In the genomic region with DNA sequence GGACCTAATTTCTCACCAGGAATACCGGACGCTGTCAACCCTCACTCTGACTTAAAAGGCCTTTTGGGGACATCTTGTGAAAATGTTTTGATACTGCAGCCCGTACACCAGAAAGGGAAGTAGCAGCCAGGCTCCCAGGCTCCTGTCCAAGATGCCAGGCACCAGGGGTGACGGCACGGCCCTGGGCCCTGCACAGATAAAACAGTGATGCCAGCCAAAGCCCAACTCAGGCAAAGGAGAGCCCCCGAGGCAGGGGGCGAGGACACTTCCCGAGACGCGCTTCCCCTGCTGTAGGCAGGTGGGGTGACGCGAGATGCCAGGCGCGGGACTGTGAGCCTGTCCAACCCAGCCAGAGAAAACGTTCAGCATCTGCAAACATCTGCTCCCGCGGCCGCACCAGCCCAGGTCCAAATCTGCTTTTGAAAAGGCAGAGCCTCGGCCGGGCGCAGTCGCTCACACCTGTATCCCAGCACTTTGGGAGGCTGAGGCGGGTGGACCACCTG, we compare ENCODE assay signal across 8 cellular contexts. TPM values are rescaled to one million over a fixed set of nuclear protein-coding genes. Genes with fewer than 3 reads are reported as not detected.
DNase-seq lines count a peak whose midpoint lies in the region; ATAC-seq and TF ChIP-seq lines count a peak whose summit lies in the region.

No MANE protein-coding gene starts in this region.

- H2AFZ ChIP-seq in OCI-LY3 (ENCODE audit: low read depth, low read length), result peak overlapping the region; percentile 83; the same call in 1 of the 2 replicates

- H3K9me3 ChIP-seq in OCI-LY3 (ENCODE audit: insufficient read depth, low read length), result no peaks in the 10 kb centered on the region

- peak overlapping the region; percentile 77 for H3K4me3 ChIP-seq in OCI-LY3 (ENCODE audit: low read length)

- no peaks in the 10 kb centered on the region for H4K20me1 ChIP-seq in OCI-LY3 (ENCODE audit: insufficient read depth, low read length)

- TF ChIP-seq CTCF in GM20000 (IDR thresholded peaks at IDR 0.05; ENCODE audit: extremely low read depth, missing control alignments) (peak; percentile 23), OCI-LY3 (IDR thresholded peaks at IDR 0.05; ENCODE audit: low read depth, low read length) (peak; percentile 61)

- H3K27me3 ChIP-seq in OCI-LY3 (ENCODE audit: low read depth, low read length), result no peaks in the 10 kb centered on the region

- no peaks in the 10 kb centered on the region for H3K27me3 Mint-ChIP-seq in activated naive CD8-positive, alpha-beta T cell treated with anti-CD3 and anti-CD28 coated beads, Interleukin-2, amount 50 U/mL, for 24 hours

- H3K9ac ChIP-seq in OCI-LY3 (ENCODE audit: low read length), result peak overlapping the region; percentile 36; the same call in 1 of the 2 replicates

- DNase-seq in GM20000 (ENCODE audit: low spot score) (peak; percentile 65), fibroblast of peridontal ligament (ENCODE audit: extremely low read depth) (peak; percentile 67), sciatic nerve (ENCODE audit: low spot score) (peak; percentile 59), NCI-H187 treated with DMSO at 0.1 percent for 48 hours (lab: John Stamatoyannopoulos, UW) (no peak)
- DNase-seq in activated naive CD8-positive, alpha-beta T cell treated with anti-CD3 and anti-CD28 coated beads, Interleukin-2, amount 50 U/mL, for 24 hours, result no peak
- DNase-seq in activated naive CD4-positive, alpha-beta T cell (lab: John Stamatoyannopoulos, UW), result no peak

- H3K4me3 Mint-ChIP-seq in activated naive CD8-positive, alpha-beta T cell treated with anti-CD3 and anti-CD28 coated beads, Interleukin-2, amount 50 U/mL, for 24 hours, result no peak overlapping the region

- intact Hi-C loops in sciatic nerve (cut with DNase I), result no loop called here

- H3K79me2 ChIP-seq in OCI-LY3 (ENCODE audit: low read length), result no peaks in the 10 kb centered on the region

- H3K36me3 Mint-ChIP-seq in activated naive CD8-positive, alpha-beta T cell treated with anti-CD3 and anti-CD28 coated beads, Interleukin-2, amount 50 U/mL, for 24 hours (ENCODE audit: low read depth), result peaks cover 3% of the 10 kb centered on the region

- H3K27ac ChIP-seq in OCI-LY3 (ENCODE audit: low read length), result no peak overlapping the region

- H3K9me3 Mint-ChIP-seq in activated naive CD8-positive, alpha-beta T cell treated with anti-CD3 and anti-CD28 coated beads, Interleukin-2, amount 50 U/mL, for 24 hours, result no peaks in the 10 kb centered on the region

- peaks cover 47% of the 10 kb centered on the region for H3K4me1 ChIP-seq in OCI-LY3 (ENCODE audit: low read length)

- peak overlapping the region; percentile 96 for H3K4me2 ChIP-seq in OCI-LY3 (ENCODE audit: low read length)

- no peak overlapping the region for H3K27ac Mint-ChIP-seq in activated naive CD8-positive, alpha-beta T cell treated with anti-CD3 and anti-CD28 coated beads, Interleukin-2, amount 50 U/mL, for 24 hours

- H3K36me3 ChIP-seq in OCI-LY3 (replicated peaks; ENCODE audit: low read depth, low read length), result no peaks in the 10 kb centered on the region

- H3K4me1 Mint-ChIP-seq in activated naive CD8-positive, alpha-beta T cell treated with anti-CD3 and anti-CD28 coated beads, Interleukin-2, amount 50 U/mL, for 24 hours, result peaks cover 11% of the 10 kb centered on the region

- peak; percentile 69 for ATAC-seq in sciatic nerve
- ATAC-seq in activated naive CD8-positive, alpha-beta T cell treated with anti-CD3 and anti-CD28 coated beads, Interleukin-2, amount 50 U/mL, for 24 hours, result no peak
- ATAC-seq in GM19463 (IDR thresholded peaks at IDR 0.05; ENCODE audit: unreplicated experiment), result no peak

RNA-seq across cellular contexts. Expression of gene ZFAND2A, which starts 15.7 kb away (rescaled TPM):
- total RNA-seq in sciatic nerve, result 24.7 TPM

RNA-seq across cellular contexts. Expression of gene GPER1, which starts 56.4 kb away (rescaled TPM):
- total RNA-seq in sciatic nerve, result 11.1 TPM

Comparison
In these comparisons a context has a peak if more than half of its experiments do, and no peak if none do; other contexts are left out.
1. DNase-seq: peak in GM20000 (single experiment), fibroblast of peridontal ligament (single experiment) and sciatic nerve (single experiment); none in activated naive CD8-positive, alpha-beta T cell treated with anti-CD3 and anti-CD28 coated beads, Interleukin-2, amount 50 U/mL, for 24 hours (single experiment), activated naive CD4-positive, alpha-beta T cell (0 of 4) and NCI-H187 treated with DMSO at 0.1 percent for 48 hours (single experiment).